ENCODE assay signal across 9 cellular contexts in genomic region chr2:153479527-153479926, GRCh38. TPM values are rescaled to one million over a fixed set of nuclear protein-coding genes. Genes with fewer than 3 reads are reported as not detected.
DNase-seq lines count a peak whose midpoint lies in the region; ATAC-seq and TF ChIP-seq lines count a peak whose summit lies in the region.
"Had no signal": no experiment of that assay in that cellular context is flagged by ENCODE, and none has a peak within 500 bp of the region (broad histone marks: within the 10 kb centered on the region; RNA-seq: fewer than 3 reads in every experiment).

No MANE protein-coding gene starts in this region.

- H3K9ac ChIP-seq in smooth muscle cell (ENCODE audit: low read depth) = no peak overlapping the region

- no peak overlapping the region for H2AFZ ChIP-seq in neuron (ENCODE audit: low read depth, low read length)
- H2AFZ ChIP-seq in smooth muscle cell (ENCODE audit: low read depth) = no peak overlapping the region

- ATAC-seq in HG03442 (IDR thresholded peaks at IDR 0.05; ENCODE audit: unreplicated experiment) (no peak), HG02885 (IDR thresholded peaks at IDR 0.05; ENCODE audit: poor library complexity, unreplicated experiment) (no peak)

- H3K27me3 ChIP-seq in esophagus muscularis mucosa (peaks cover 0 to 16% (median 0%) of the 10 kb centered on the region in 4 donors), neuron (ENCODE audit: insufficient read depth, low read length) (peaks cover 36% of the 10 kb centered on the region), smooth muscle cell (ENCODE audit: low read depth) (peaks cover 24% of the 10 kb centered on the region)

- H3K36me3 ChIP-seq in esophagus muscularis mucosa (no peaks in the 10 kb centered on the region), neuron (ENCODE audit: insufficient read depth, low read length) (no peaks in the 10 kb centered on the region), smooth muscle cell (ENCODE audit: low read depth) (no peaks in the 10 kb centered on the region)

- H3K79me2 ChIP-seq in smooth muscle cell (ENCODE audit: low read depth) = no peaks in the 10 kb centered on the region

- no peaks in the 10 kb centered on the region for H3F3A ChIP-seq in smooth muscle cell (ENCODE audit: low read depth)

- H3K9me3 ChIP-seq in esophagus muscularis mucosa (no peaks in the 10 kb centered on the region), neuron (ENCODE audit: low read length) (no peaks in the 10 kb centered on the region), smooth muscle cell (replicated peaks; ENCODE audit: low read depth) (no peaks in the 10 kb centered on the region)

- POLR2A ChIA-PET in HEK293T (lab: Yijun Ruan, JAX) = no interaction called here

- WGBS in esophagus muscularis mucosa = 36% methylated on average over 6 of the region's 6 CpGs
- WGBS in smooth muscle cell (ENCODE audit: low lambda C conversion rate) = 37% methylated on average over 6 of the region's 6 CpGs

- H3K4me1 ChIP-seq in esophagus muscularis mucosa (peaks cover 28 to 48% (median 36%) of the 10 kb centered on the region in 4 donors), neuron (ENCODE audit: insufficient read depth, low read length) (peaks cover 21% of the 10 kb centered on the region), smooth muscle cell (ENCODE audit: low read depth) (peaks cover 14% of the 10 kb centered on the region)

- H4K20me1 ChIP-seq in smooth muscle cell (ENCODE audit: low read depth) = no peaks in the 10 kb centered on the region

- intact Hi-C loops in esophagus muscularis mucosa (cut with DNase I) = loop anchor here (2.0 to 10.0 kb wide), 4 partner anchors 317 to 725 kb away; no protein-coding TSS in a partner anchor

- no peak for TF ChIP-seq EP300 in esophagus muscularis mucosa (IDR thresholded peaks at IDR 0.05)

- peak overlapping the region; percentile 20 to 80 (median 54) for H3K27ac ChIP-seq in esophagus muscularis mucosa (replicated peaks in 1 of 4)
- H3K27ac ChIP-seq in smooth muscle cell (ENCODE audit: low read depth) = no peak overlapping the region

- DNase-seq in EH (ENCODE audit: low read depth) = peak; percentile 3
- no peak for DNase-seq in HEK293T (ENCODE audit: extremely low spot score)
- DNase-seq in esophagus muscularis mucosa (ENCODE audit: extremely low spot score) = no peak
- no peak for DNase-seq in smooth muscle cell (lab: John Stamatoyannopoulos, UW; ENCODE audit: unreplicated experiment)
- DNase-seq: activated naive CD4-positive, alpha-beta T cell treated with anti-CD3 and anti-CD28 coated beads for 36 hours; cerebellar nuclear complex had no signal

- TF ChIP-seq CTCF in esophagus muscularis mucosa (IDR thresholded peaks at IDR 0.05) (no peak), smooth muscle cell (IDR thresholded peaks at IDR 0.05; ENCODE audit: borderline replicate concordance, insufficient read depth, poor library complexity, severe bottlenecking) (no peak)

- TF ChIP-seq POLR2A in esophagus muscularis mucosa (IDR thresholded peaks at IDR 0.05; ENCODE audit: low read depth) = no peak

- H3K4me2 ChIP-seq in smooth muscle cell = no peak overlapping the region

- H3K4me3 ChIP-seq in esophagus muscularis mucosa = peak overlapping the region in 1 of 4 donors; percentile 63
- H3K4me3 ChIP-seq in neuron (ENCODE audit: low read length) = peak overlapping the region; percentile 45
- H3K4me3 ChIP-seq in smooth muscle cell = no peak overlapping the region

- CTCF ChIA-PET in HEK293T (lab: Yijun Ruan, JAX) = interaction anchor here (0.8 to 1.6 kb wide), 4 partner anchors 9 to 345 kb away, joined by 3 to 10 read pairs (median 4); no protein-coding TSS in a partner anchor

TF ChIP-seq in HEK293T, 16 proteins besides CTCF, POLR2A, EP300 and RAD21:
- TF ChIP-seq PKNOX1 (IDR thresholded peaks at IDR 0.05) (peak; percentile 51), BHLHE40 (IDR thresholded peaks at IDR 0.05; ENCODE audit: borderline replicate concordance) (no peak)

RNA-seq across cellular contexts. Expression of gene RPRM, which starts 1.0 kb away (rescaled TPM):
- 10 to 100 TPM in 1 of 4 donors, 1 to 10 TPM in 3; 3.3 to 12.1 (median 7.2) TPM for total RNA-seq in esophagus muscularis mucosa
- total RNA-seq in smooth muscle cell = 0.13 TPM in 1 of 2 replicates, not detected in the other
- not detected in 2 replicates for polyA plus RNA-seq in smooth muscle cell
- total RNA-seq: activated naive CD4-positive, alpha-beta T cell treated with anti-CD3 and anti-CD28 coated beads for 36 hours had no signal
